In the genomic region with DNA sequence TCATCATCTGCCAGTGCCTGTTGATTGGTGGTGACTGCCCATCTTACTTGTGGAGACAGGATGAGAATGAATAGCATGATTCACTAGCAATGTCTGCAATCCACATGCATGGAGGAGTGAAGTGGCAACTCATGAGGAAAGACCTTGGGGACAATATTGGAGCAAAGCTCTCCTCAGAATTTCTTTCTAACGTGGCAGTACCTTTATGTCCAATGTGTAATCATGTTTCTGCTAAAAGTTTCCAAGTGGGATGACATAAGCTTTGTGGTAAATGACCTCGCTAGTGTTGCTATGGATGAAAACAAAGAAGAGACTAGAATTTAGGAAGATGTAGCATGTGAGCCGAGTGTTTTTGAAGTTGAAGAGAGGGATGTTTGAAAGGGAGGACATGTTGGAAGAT, we compare ENCODE assay signal across 21 cellular contexts.
"Had no signal": no experiment of that assay in that cellular context is flagged by ENCODE, and none has a peak within 500 bp of the region (broad histone marks: within the 10 kb centered on the region; RNA-seq: fewer than 3 reads in every experiment).

No MANE protein-coding gene starts in this region.

- H3K36me3 ChIP-seq: left lung, neutrophil, ovary, right atrium auricular region, tibial artery had no signal

- DNase-seq: activated CD4-positive, alpha-beta T cell treated with anti-CD3 and anti-CD28 coated beads for 36 hours; activated CD4-positive, alpha-beta T cell treated with anti-CD3 and anti-CD28 coated beads, Interleukin-2, amount 50 U/mL, for 4 hours; activated CD8-positive, alpha-beta memory T cell treated with anti-CD3 and anti-CD28 coated beads, Interleukin-2, amount 50 U/mL, for 48 hours; activated naive CD4-positive, alpha-beta T cell; activated T-cell treated with anti-CD3 and anti-CD28 coated beads, Interleukin-2, amount 50 U/mL, for 4 hours; hippocampal formation; kidney glomerular epithelial cell; left lung; midbrain; natural killer cell; ovary; psoas muscle; stimulated activated CD4-positive, alpha-beta T cell treated with anti-CD3 and anti-CD28 coated beads, Interleukin-1b, Interleukin-23, amount 100 ng/mL, for 48 hours; substantia nigra; T-helper 1 cell; tibial artery had no signal

- ATAC-seq: activated CD4-positive, alpha-beta T cell treated with anti-CD3 and anti-CD28 coated beads for 36 hours; activated T-cell treated with anti-CD3 and anti-CD28 coated beads, Interleukin-2, amount 50 U/mL, for 4 hours; left lung; natural killer cell; psoas muscle; WTC11 had no signal

- FAIRE-seq: frontal cortex had no signal

- H3K27me3 ChIP-seq: left lung, ovary, right atrium auricular region, tibial artery had no signal

- H3K27ac ChIP-seq: left lung, neutrophil, ovary, psoas muscle, right atrium auricular region, tibial artery had no signal

- H3K4me3 ChIP-seq: left lung, lung, ovary, psoas muscle, right atrium auricular region, tibial artery had no signal

- H3K9me3 ChIP-seq: left lung, neutrophil, ovary, psoas muscle, right atrium auricular region, tibial artery had no signal

- H3K4me1 ChIP-seq: left lung, psoas muscle, right atrium auricular region, tibial artery had no signal
